Comparison of ENCODE assay signal across 1 cellular context in the genomic region with DNA sequence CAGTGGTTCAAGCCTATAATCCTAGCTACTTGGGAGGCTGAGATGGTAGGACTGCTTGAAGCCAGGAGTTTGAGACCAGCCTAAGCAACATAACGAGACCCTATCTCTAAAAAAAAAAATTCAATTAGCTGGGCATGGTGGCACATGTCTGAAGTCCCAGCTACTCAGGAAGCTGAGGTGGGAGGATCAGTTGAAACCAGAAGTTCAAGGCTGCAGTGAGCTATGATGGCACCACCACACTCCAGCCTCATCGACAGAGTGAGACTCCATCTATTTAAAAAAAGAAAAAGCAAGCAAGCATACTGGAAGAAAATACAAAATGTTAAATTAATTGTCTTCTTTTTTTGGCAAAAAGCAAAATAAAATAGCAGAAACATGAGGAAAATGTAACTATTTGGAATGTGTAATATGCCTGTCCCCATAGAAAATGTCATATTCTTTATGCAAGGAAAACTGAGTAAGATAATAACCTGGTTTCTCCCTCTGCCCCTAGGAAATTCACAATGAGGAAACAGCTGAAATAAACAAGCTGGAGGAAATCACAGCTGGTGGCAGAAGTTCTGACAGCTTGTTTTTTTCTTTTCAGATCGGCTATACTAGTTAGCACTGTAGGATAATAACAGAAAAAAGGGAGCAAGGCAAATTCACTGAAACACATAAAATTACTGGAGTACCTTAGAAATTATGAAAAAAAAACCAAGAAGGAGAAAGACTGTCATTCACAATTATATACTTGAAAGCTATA.
TF ChIP-seq lines count a peak whose summit lies in the region.

No MANE protein-coding gene starts in this region.

TF ChIP-seq in SK-N-SH treated with all-trans-retinoic acid at 6 μM for 48 hours, 23 proteins besides CTCF, POLR2A, EP300 and RAD21 (continued from another document):
- TF ChIP-seq ZNF8 (CRISPR knock-in tag; IDR thresholded peaks at IDR 0.05) (no peak), GLIS3 (CRISPR knock-in tag; IDR thresholded peaks at IDR 0.05) (no peak), OSR1 (CRISPR knock-in tag; IDR thresholded peaks at IDR 0.05) (no peak), ZNF70 (CRISPR knock-in tag; IDR thresholded peaks at IDR 0.05) (no peak), ZNF565 (CRISPR knock-in tag; conservative IDR thresholded peaks at IDR 0.05; ENCODE audit: low read depth) (no peak), RARB (CRISPR knock-in tag; IDR thresholded peaks at IDR 0.05) (no peak), TCF4 (CRISPR knock-in tag; IDR thresholded peaks at IDR 0.05; ENCODE audit: borderline replicate concordance) (no peak)
- TF ChIP-seq, protein P1, sequence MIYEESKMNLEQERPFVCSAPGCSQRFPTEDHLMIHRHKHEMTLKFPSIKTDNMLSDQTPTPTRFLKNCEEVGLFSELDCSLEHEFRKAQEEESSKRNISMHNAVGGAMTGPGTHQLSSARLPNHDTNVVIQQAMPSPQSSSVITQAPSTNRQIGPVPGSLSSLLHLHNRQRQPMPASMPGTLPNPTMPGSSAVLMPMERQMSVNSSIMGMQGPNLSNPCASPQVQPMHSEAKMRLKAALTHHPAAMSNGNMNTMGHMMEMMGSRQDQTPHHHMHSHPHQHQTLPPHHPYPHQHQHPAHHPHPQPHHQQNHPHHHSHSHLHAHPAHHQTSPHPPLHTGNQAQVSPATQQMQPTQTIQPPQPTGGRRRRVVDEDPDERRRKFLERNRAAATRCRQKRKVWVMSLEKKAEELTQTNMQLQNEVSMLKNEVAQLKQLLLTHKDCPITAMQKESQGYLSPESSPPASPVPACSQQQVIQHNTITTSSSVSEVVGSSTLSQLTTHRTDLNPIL (CRISPR knock-in tag; IDR thresholded peaks at IDR 0.05; ENCODE audit: low read depth), result no peak
- TF ChIP-seq, protein P2, sequence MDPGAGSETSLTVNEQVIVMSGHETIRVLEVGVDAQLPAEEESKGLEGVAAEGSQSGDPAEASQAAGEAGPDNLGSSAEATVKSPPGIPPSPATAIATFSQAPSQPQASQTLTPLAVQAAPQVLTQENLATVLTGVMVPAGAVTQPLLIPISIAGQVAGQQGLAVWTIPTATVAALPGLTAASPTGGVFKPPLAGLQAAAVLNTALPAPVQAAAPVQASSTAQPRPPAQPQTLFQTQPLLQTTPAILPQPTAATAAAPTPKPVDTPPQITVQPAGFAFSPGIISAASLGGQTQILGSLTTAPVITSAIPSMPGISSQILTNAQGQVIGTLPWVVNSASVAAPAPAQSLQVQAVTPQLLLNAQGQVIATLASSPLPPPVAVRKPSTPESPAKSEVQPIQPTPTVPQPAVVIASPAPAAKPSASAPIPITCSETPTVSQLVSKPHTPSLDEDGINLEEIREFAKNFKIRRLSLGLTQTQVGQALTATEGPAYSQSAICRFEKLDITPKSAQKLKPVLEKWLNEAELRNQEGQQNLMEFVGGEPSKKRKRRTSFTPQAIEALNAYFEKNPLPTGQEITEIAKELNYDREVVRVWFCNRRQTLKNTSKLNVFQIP (CRISPR knock-in tag; IDR thresholded peaks at IDR 0.05; ENCODE audit: borderline replicate concordance, low read depth), result no peak
